ENCODE assay signal across 11 cellular contexts in the genomic region with DNA sequence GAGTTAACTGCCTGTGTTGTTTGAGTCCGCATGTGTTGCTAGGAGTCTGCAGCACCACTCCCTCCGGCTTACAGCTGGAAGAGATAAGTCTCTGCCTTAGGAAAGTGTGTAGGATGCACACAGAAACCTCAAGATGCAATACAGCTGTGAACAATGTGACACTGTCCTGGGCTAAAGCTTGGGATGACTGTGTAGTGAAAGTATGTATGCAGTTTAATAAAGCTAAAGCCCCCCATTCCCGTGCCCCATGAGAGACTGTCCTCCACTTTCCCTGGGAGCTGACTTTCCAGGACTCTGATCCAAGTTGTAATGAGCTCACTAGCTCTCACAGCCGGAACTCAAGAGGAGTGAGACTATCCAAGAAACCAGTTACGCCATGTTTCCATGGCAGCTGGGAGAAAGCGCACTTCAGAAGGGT.
DNase-seq lines count a peak whose midpoint lies in the region; ATAC-seq and TF ChIP-seq lines count a peak whose summit lies in the region.
"Had no signal": no experiment of that assay in that cellular context is flagged by ENCODE, and none has a peak within 500 bp of the region (broad histone marks: within the 10 kb centered on the region; RNA-seq: fewer than 3 reads in every experiment).

No MANE protein-coding gene starts in this region.

- H3K27me3 ChIP-seq in ovary = no peaks in the 10 kb centered on the region

- peak; percentile 10 for ATAC-seq in HG02798 (IDR thresholded peaks at IDR 0.05; ENCODE audit: poor library complexity, unreplicated experiment)

- no peak for TF ChIP-seq EP300 in ovary (IDR thresholded peaks at IDR 0.05)

- WGBS in ovary, 3 donors = 39 to 42% (median 41%) methylated on average over 6 of the region's 6 CpGs

- no peak for TF ChIP-seq POLR2A in ovary (IDR thresholded peaks at IDR 0.05)

- H3K9me3 ChIP-seq in ovary = no peaks in the 10 kb centered on the region

- H3K4me1 ChIP-seq in ovary (ENCODE audit: insufficient read depth) = no peaks in the 10 kb centered on the region

- H3K36me3 ChIP-seq in ovary = no peaks in the 10 kb centered on the region

- no peak overlapping the region for H3K27ac ChIP-seq in ovary

- no peak overlapping the region for H3K4me3 ChIP-seq in ovary

- DNase-seq in GM04504 (ENCODE audit: low read depth) = peak; percentile 67
- peak; percentile 13 for DNase-seq in fibroblast of gingiva (ENCODE audit: low read depth)
- DNase-seq in ovary = peak; percentile 30 to 55 (median 36)
- no peak for DNase-seq in NCI-H226
- no peak for DNase-seq in NCI-H510A treated with DMSO at 0.1 percent for 48 hours (lab: John Stamatoyannopoulos, UW)
- no peak for DNase-seq in iPS-NIHi7 (ENCODE audit: extremely low spot score)
- no peak for DNase-seq in NCI-H128 (lab: John Stamatoyannopoulos, UW; ENCODE audit: unreplicated experiment)
- DNase-seq: activated CD4-positive, alpha-beta T cell treated with anti-CD3 and anti-CD28 coated beads, Interleukin-2, amount 50 U/mL, for 1 hour; kidney glomerular epithelial cell; NCI-H187 treated with DMSO at 0.1 percent for 48 hours had no signal

- TF ChIP-seq CTCF in ovary (IDR thresholded peaks at IDR 0.05) = no peak

- intact Hi-C loops in ovary (cut with DNase I) = no loop called here

Comparison
In these comparisons a context has a peak if more than half of its experiments do, and no peak if none do; other contexts are left out.
1. DNase-seq: peak in GM04504 (single experiment), fibroblast of gingiva (single experiment) and ovary (5 of 5); none in NCI-H226 (single experiment), NCI-H510A treated with DMSO at 0.1 percent for 48 hours (single experiment), iPS-NIHi7 (single experiment) and NCI-H128 (single experiment).